ENCODE assay signal across 7 cellular contexts in the genomic region with DNA sequence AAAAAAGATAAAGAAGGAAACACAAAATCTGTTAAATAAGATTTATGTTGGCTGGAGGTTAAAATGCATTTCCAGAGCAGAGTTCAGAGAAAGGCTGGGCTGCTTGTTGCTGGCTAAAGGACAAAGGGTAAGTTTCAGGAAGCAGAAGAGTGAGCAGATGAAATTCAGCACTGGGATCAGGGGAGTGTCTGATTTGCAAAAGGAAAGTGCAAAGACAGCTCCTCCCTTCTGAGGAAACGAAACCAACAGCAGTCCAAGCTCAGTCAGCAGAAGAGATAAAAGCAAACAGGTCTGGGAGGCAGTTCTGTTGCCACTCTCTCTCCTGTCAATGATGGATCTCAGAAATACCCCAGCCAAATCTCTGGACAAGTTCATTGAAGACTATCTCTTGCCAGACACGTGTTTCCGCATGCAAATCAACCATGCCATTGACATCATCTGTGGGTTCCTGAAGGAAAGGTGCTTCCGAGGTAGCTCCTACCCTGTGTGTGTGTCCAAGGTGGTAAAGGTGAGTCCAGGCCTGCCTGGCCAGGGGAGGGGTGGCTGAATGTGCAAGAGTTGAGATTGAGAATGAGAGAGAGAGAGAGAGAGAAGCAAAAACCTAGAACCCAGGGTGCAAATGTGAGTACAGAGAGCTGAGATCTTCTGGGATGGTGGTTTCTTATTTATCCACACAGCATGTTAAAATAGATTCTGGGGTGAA. TPM values are rescaled to one million over a fixed set of nuclear protein-coding genes. Genes with fewer than 3 reads are reported as not detected.
DNase-seq lines count a peak whose midpoint lies in the region; ATAC-seq, FAIRE-seq and TF ChIP-seq lines count a peak whose summit lies in the region.

TSS of gene OAS1 (plus strand) at position 251 of the 703 bp plus-strand sequence. CDS start at position 329, 78 bp downstream.

- no peaks in the 10 kb centered on the region for H3K27me3 Mint-ChIP-seq in T-helper 17 cell

- ATAC-seq in GM21619 (IDR thresholded peaks at IDR 0.05; ENCODE audit: unreplicated experiment), result peak; percentile 72
- peak; percentile 74 for ATAC-seq in T-helper 17 cell

- H3K4me3 ChIP-seq in endocrine pancreas (ENCODE audit: control insufficient read depth, insufficient read depth, low read length) (peak within 1 kb of the TSS; percentile 76), mucosa of rectum (ENCODE audit: low read length in 2 of 2) (peak within 1 kb of the TSS; percentile 90 to 97)

- H3K36me3 ChIP-seq in endocrine pancreas (ENCODE audit: control insufficient read depth, insufficient read depth, low read length), result peaks cover under 1% of the 10 kb centered on the region
- peaks cover 4 to 18% of the 10 kb centered on the region in 2 donors for H3K36me3 ChIP-seq in mucosa of rectum (ENCODE audit: control insufficient read depth in 2 of 2, insufficient read depth in 2 of 2, low read length in 2 of 2)

- H3K4me1 Mint-ChIP-seq in T-helper 17 cell, result peaks cover 68% of the 10 kb centered on the region

- H3K27ac ChIP-seq in mucosa of rectum (ENCODE audit: low read depth in 2 of 2, low read length in 2 of 2), result peak within 1 kb of the TSS; percentile 94

- H3K9me3 ChIP-seq in T-helper 17 cell (ENCODE audit: control insufficient read depth, low read length, poor library complexity, severe bottlenecking), result no peaks in the 10 kb centered on the region
- no peaks in the 10 kb centered on the region for H3K9me3 ChIP-seq in endocrine pancreas (ENCODE audit: control insufficient read depth, low read length)
- H3K9me3 ChIP-seq in mucosa of rectum (ENCODE audit: control insufficient read depth in 2 of 2, low read length in 2 of 2), result no peaks in the 10 kb centered on the region

- H3K27me3 ChIP-seq in endocrine pancreas (ENCODE audit: control insufficient read depth, insufficient read depth, low read length) (no peaks in the 10 kb centered on the region), mucosa of rectum (ENCODE audit: control insufficient read depth in 2 of 2, insufficient read depth in 2 of 2, low read length in 2 of 2) (no peaks in the 10 kb centered on the region)

- H3K9ac ChIP-seq in endocrine pancreas (ENCODE audit: control insufficient read depth, insufficient read depth, low read length), result peak within 1 kb of the TSS; percentile 22
- peak within 1 kb of the TSS; percentile 73 to 84 for H3K9ac ChIP-seq in mucosa of rectum (ENCODE audit: low read depth in 1 of 2, low read length in 2 of 2)

- H3K4me1 ChIP-seq in endocrine pancreas (ENCODE audit: control insufficient read depth, insufficient read depth, low read length), result no peaks in the 10 kb centered on the region
- peaks cover 34 to 55% of the 10 kb centered on the region in 2 donors for H3K4me1 ChIP-seq in mucosa of rectum (ENCODE audit: control insufficient read depth in 2 of 2, insufficient read depth in 2 of 2, low read length in 2 of 2)

- peak; percentile 35 for DNase-seq in GM12891 (ENCODE audit: insufficient read length, low spot score)
- DNase-seq in KG1 (lab: John Stamatoyannopoulos, UW), result peak; percentile 15
- no peak for DNase-seq in T-helper 17 cell
- peak; percentile 44 for DNase-seq in urothelium cell line (ENCODE audit: low spot score)

- peak within 1 kb of the TSS; percentile 96 for H3K27ac Mint-ChIP-seq in T-helper 17 cell

- FAIRE-seq in GM12891 (lab: Jason Lieb, UNC), result peak; percentile 93
- FAIRE-seq in urothelium cell line (lab: Jason Lieb, UNC), result no peak

- peaks cover 3% of the 10 kb centered on the region for H3K36me3 Mint-ChIP-seq in T-helper 17 cell (ENCODE audit: low read depth)

- peak; percentile 88 for TF ChIP-seq POLR2A in GM12891 (IDR thresholded peaks at IDR 0.05; ENCODE audit: low read depth, low read length)

- peak within 1 kb of the TSS; percentile 100 for H3K4me3 Mint-ChIP-seq in T-helper 17 cell

TF ChIP-seq in GM12891, 5 proteins besides CTCF, POLR2A, EP300 and RAD21:
- TF ChIP-seq POLR2AphosphoS5 (IDR thresholded peaks at IDR 0.05; ENCODE audit: low read depth, low read length) (peak; percentile 87), TAF1 (IDR thresholded peaks at IDR 0.05; ENCODE audit: low read depth, low read length) (peak; percentile 77), PAX5 (IDR thresholded peaks at IDR 0.05; ENCODE audit: insufficient read depth, low read length, severe bottlenecking) (no peak), POU2F2 (IDR thresholded peaks at IDR 0.05; ENCODE audit: low read depth, low read length) (peak; percentile 81; the same call in 1 of the 2 replicates), SPI1 (IDR thresholded peaks at IDR 0.05; ENCODE audit: low read depth, low read length) (peak; percentile 55; the same call in 1 of the 2 replicates)

RNA-seq across cellular contexts. Expression of gene OAS1, which starts in this region (rescaled TPM):
- polyA plus RNA-seq in GM12891 (2012; ENCODE audit: low read depth, missing spikeins), result 51.5 TPM
- 10 to 100 TPM; 16.0 to 16.2 TPM for total RNA-seq in T-helper 17 cell

Comparison
In these comparisons a context has a peak if more than half of its experiments do, and no peak if none do; other contexts are left out.
1. DNase-seq: peak in GM12891 (single experiment), KG1 (single experiment) and urothelium cell line (single experiment); none in T-helper 17 cell (0 of 3).